ENCODE assay signal across 10 cellular contexts in the genomic region with DNA sequence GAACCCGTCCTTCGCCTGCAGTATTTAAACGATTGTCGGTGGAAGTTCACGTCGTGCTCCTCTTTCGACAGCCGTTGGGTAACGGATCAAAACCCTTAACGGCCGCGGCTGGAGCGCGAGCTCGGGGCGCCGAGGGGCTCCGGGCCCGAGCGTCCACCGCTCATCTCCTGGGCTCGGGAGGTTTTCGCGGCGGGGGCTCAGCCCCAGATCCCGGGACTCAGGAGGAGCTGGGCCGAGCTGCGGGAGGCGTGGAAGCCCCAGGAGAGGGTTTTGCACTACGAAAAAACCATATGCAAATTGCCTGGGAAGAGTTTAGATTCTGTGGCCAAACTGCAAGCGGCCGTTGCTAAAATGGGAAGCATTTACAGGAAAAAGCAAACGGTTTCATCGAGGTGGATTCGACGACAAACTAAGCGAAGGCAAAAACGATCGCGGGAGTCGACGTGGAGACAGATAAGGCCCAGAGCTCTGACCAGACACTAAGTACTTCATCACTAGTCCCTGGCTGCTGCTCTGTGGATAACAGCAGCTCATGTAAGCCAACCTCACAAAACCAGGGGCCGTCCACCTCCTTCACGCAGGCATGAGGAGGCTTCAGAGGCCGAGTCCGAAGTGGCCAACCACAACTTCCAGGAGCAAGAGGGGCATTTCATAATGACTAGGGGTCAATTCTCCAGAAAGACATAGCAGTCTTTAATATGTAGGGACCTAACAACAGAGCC.
DNase-seq lines count a peak whose midpoint lies in the region; ATAC-seq and TF ChIP-seq lines count a peak whose summit lies in the region.
"Had no signal": no experiment of that assay in that cellular context is flagged by ENCODE, and none has a peak within 500 bp of the region (broad histone marks: within the 10 kb centered on the region; RNA-seq: fewer than 3 reads in every experiment).

No MANE protein-coding gene starts in this region.

- no peak overlapping the region for H3K27ac ChIP-seq in muscle layer of colon (ENCODE audit: low read depth, low read length)
- H3K27ac ChIP-seq: epithelial cell of prostate had no signal

- H3K4me3 Mint-ChIP-seq in activated T-cell treated with anti-CD3 and anti-CD28 coated beads, Interleukin-2, amount 50 U/mL, for 4 hours, result peak overlapping the region; percentile 29
- peak overlapping the region; percentile 74 for H3K4me3 Mint-ChIP-seq in type B pancreatic cell

- H3K36me3 Mint-ChIP-seq in activated T-cell treated with anti-CD3 and anti-CD28 coated beads, Interleukin-2, amount 50 U/mL, for 4 hours (ENCODE audit: insufficient read depth), result peaks cover 1% of the 10 kb centered on the region
- no peaks in the 10 kb centered on the region for H3K36me3 Mint-ChIP-seq in type B pancreatic cell

- peaks cover 4% of the 10 kb centered on the region for H3K4me1 Mint-ChIP-seq in activated T-cell treated with anti-CD3 and anti-CD28 coated beads, Interleukin-2, amount 50 U/mL, for 4 hours (ENCODE audit: low read depth)
- H3K4me1 Mint-ChIP-seq in type B pancreatic cell (ENCODE audit: unreplicated experiment), result no peaks in the 10 kb centered on the region

- H3K27me3 ChIP-seq in muscle layer of colon (ENCODE audit: control insufficient read depth in 1 of 2, insufficient read depth in 2 of 2, low read length in 2 of 2), result peaks cover 0 to 16% of the 10 kb centered on the region in 2 donors

- H3K36me3 ChIP-seq in muscle layer of colon (ENCODE audit: insufficient read depth, low read length), result no peaks in the 10 kb centered on the region

- peaks cover 40% of the 10 kb centered on the region for H3K27me3 Mint-ChIP-seq in activated T-cell treated with anti-CD3 and anti-CD28 coated beads, Interleukin-2, amount 50 U/mL, for 4 hours (ENCODE audit: low read depth)
- peaks cover 28% of the 10 kb centered on the region for H3K27me3 Mint-ChIP-seq in type B pancreatic cell

- H3K4me3 ChIP-seq in fibroblast of the aortic adventitia (ENCODE audit: low read depth, low read length) (peak overlapping the region; percentile 36), muscle layer of colon (ENCODE audit: low read depth in 1 of 2, low read length in 2 of 2) (peak overlapping the region; percentile 23 to 47)

- TF ChIP-seq CTCF in fibroblast of the aortic adventitia (IDR thresholded peaks at IDR 0.05; ENCODE audit: insufficient read depth, low read length) (no peak), type B pancreatic cell (conservative IDR thresholded peaks at IDR 0.05) (no peak)

- no peaks in the 10 kb centered on the region for H3K9me3 ChIP-seq in muscle layer of colon (ENCODE audit: low read length)

- no peak for ATAC-seq in activated T-cell treated with anti-CD3 and anti-CD28 coated beads, Interleukin-2, amount 50 U/mL, for 4 hours
- ATAC-seq: activated CD4-positive, CD25-positive, alpha-beta regulatory T cell treated with anti-CD3 and anti-CD28 coated beads, Interleukin-2, amount 50 U/mL, for 24 hours had no signal

- H3K9me3 Mint-ChIP-seq in activated T-cell treated with anti-CD3 and anti-CD28 coated beads, Interleukin-2, amount 50 U/mL, for 4 hours, result peaks cover 5% of the 10 kb centered on the region
- peaks cover 4% of the 10 kb centered on the region for H3K9me3 Mint-ChIP-seq in type B pancreatic cell

- H3K27ac Mint-ChIP-seq in type B pancreatic cell, result peak overlapping the region; percentile 41

- H3K9ac ChIP-seq in muscle layer of colon (ENCODE audit: low read length), result no peak overlapping the region

- peaks cover 5% of the 10 kb centered on the region for H3K4me1 ChIP-seq in muscle layer of colon (ENCODE audit: insufficient read depth, low read length)

- no peak for DNase-seq in activated T-cell treated with anti-CD3 and anti-CD28 coated beads, Interleukin-2, amount 50 U/mL, for 4 hours
- DNase-seq in activated T-cell treated with anti-CD3 and anti-CD28 coated beads for 4 hours, result no peak
- DNase-seq in fibroblast of the aortic adventitia (ENCODE audit: low read depth), result no peak
- no peak for DNase-seq in type B pancreatic cell (ENCODE audit: extremely low spot score, unreplicated experiment)
- no peak for DNase-seq in kidney glomerular epithelial cell (lab: John Stamatoyannopoulos, UW)
- no peak for DNase-seq in NCI-H2081 (lab: John Stamatoyannopoulos, UW)
- no peak for DNase-seq in stimulated activated CD4-positive, alpha-beta T cell treated with anti-CD3 and anti-CD28 coated beads, Interleukin-15, amount 100 ng/mL, for 24 hours
